In genomic region chr15:90954712-90955671, GRCh38 we compare ENCODE assay signal across 8 cellular contexts. TPM values are rescaled to one million over a fixed set of nuclear protein-coding genes. Genes with fewer than 3 reads are reported as not detected.
DNase-seq lines count a peak whose midpoint lies in the region; ATAC-seq and TF ChIP-seq lines count a peak whose summit lies in the region.

A gene with protein sequence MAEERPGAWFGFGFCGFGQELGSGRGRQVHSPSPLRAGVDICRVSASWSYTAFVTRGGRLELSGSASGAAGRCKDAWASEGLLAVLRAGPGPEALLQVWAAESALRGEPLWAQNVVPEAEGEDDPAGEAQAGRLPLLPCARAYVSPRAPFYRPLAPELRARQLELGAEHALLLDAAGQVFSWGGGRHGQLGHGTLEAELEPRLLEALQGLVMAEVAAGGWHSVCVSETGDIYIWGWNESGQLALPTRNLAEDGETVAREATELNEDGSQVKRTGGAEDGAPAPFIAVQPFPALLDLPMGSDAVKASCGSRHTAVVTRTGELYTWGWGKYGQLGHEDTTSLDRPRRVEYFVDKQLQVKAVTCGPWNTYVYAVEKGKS (plus strand): TSS chr15:90954884. CDS start chr15:90956735, 1,851 bp downstream.

- peaks cover 8% of the 10 kb centered on the region for H4K20me1 ChIP-seq in neural progenitor cell (ENCODE audit: low read depth)

- peak within 1 kb of the TSS; percentile 78 for H3K4me2 ChIP-seq in neural progenitor cell

- no peaks in the 10 kb centered on the region for H3K27me3 ChIP-seq in foreskin keratinocyte
- peaks cover 14% of the 10 kb centered on the region for H3K27me3 ChIP-seq in neural progenitor cell
- H3K27me3 ChIP-seq in stomach smooth muscle (ENCODE audit: control insufficient read depth in 1 of 2, insufficient read depth in 2 of 2, low read length in 2 of 2) = no peaks in the 10 kb centered on the region

- H3K79me2 ChIP-seq in neural progenitor cell (ENCODE audit: low read depth) = no peaks in the 10 kb centered on the region

- H3K9ac ChIP-seq in neural progenitor cell = no peak within 1 kb of the TSS
- peak within 1 kb of the TSS; percentile 93 to 94 for H3K9ac ChIP-seq in stomach smooth muscle (ENCODE audit: low read length in 2 of 2)

- peaks cover 31% of the 10 kb centered on the region for H3F3A ChIP-seq in neural progenitor cell (ENCODE audit: low read depth)

- H3K4me1 ChIP-seq in foreskin keratinocyte (peaks cover 5% of the 10 kb centered on the region), neural progenitor cell (peaks cover 12% of the 10 kb centered on the region), stomach smooth muscle (ENCODE audit: control insufficient read depth, insufficient read depth, low read length) (peaks cover 38% of the 10 kb centered on the region)

- H2AFZ ChIP-seq in neural progenitor cell (replicated peaks) = peak within 1 kb of the TSS; percentile 84

- H3K4me3 Mint-ChIP-seq in neural progenitor cell = peak within 1 kb of the TSS; percentile 85

- H3K27ac ChIP-seq in KOPT-K1 (ENCODE audit: low read depth, low read length, poor library complexity, severe bottlenecking) (peak within 1 kb of the TSS; percentile 98), foreskin keratinocyte (peak within 1 kb of the TSS; percentile 97), neural progenitor cell (no peak within 1 kb of the TSS), stomach smooth muscle (ENCODE audit: low read length) (peak within 1 kb of the TSS; percentile 90)

- peak; percentile 25 for DNase-seq in DMS153 treated with DMSO at 0.1 percent for 48 hours (lab: John Stamatoyannopoulos, UW; ENCODE audit: unreplicated experiment)
- peak; percentile 68 for DNase-seq in SIG-M5 (lab: John Stamatoyannopoulos, UW)
- peak; percentile 79 for DNase-seq in activated gamma-delta T cell treated with anti-CD3 and anti-CD28 coated beads, Interleukin-2, amount 50 U/mL, for 16 hours (ENCODE audit: low read depth)
- DNase-seq in foreskin keratinocyte = peak; percentile 77 to 87
- peak; percentile 93 for DNase-seq in neural progenitor cell (ENCODE audit: low spot score)

- H3K36me3 ChIP-seq in KOPT-K1 (ENCODE audit: insufficient read depth, low read length) (peaks cover 68% of the 10 kb centered on the region), neural progenitor cell (no peaks in the 10 kb centered on the region), stomach smooth muscle (ENCODE audit: control insufficient read depth in 2 of 2, insufficient read depth in 2 of 2, low read length in 2 of 2) (peaks cover 22 to 29% of the 10 kb centered on the region in 2 donors)

- H3K27me3 Mint-ChIP-seq in neural progenitor cell (ENCODE audit: insufficient read depth, low read depth) = peaks cover 11% of the 10 kb centered on the region

- H3K9me3 ChIP-seq in KOPT-K1 (ENCODE audit: insufficient read depth, low read length, poor library complexity, severe bottlenecking) (no peaks in the 10 kb centered on the region), neural progenitor cell (ENCODE audit: low read depth) (no peaks in the 10 kb centered on the region), stomach smooth muscle (ENCODE audit: control insufficient read depth in 2 of 2, low read length in 2 of 2) (no peaks in the 10 kb centered on the region)

- H3K27ac Mint-ChIP-seq in neural progenitor cell = no peak within 1 kb of the TSS

- ATAC-seq in GM21737 (IDR thresholded peaks at IDR 0.05; ENCODE audit: unreplicated experiment) (peak; percentile 89), foreskin keratinocyte (peak; percentile 87)

- H3K36me3 Mint-ChIP-seq in neural progenitor cell = peaks cover 15% of the 10 kb centered on the region

- no peak for TF ChIP-seq CTCF in foreskin keratinocyte (conservative IDR thresholded peaks at IDR 0.05)
- no peak for TF ChIP-seq CTCF in neural progenitor cell (IDR thresholded peaks at IDR 0.05)

- H3K4me3 ChIP-seq in neural progenitor cell = peak within 1 kb of the TSS; percentile 56
- H3K4me3 ChIP-seq in stomach smooth muscle (ENCODE audit: low read length in 2 of 2) = peak within 1 kb of the TSS; percentile 89 to 92

- peaks cover 16% of the 10 kb centered on the region for H3K4me1 Mint-ChIP-seq in neural progenitor cell

- H3K9me3 Mint-ChIP-seq in neural progenitor cell = no peaks in the 10 kb centered on the region

RNA-seq across cellular contexts. Expression of the gene that starts here (rescaled TPM):
- total RNA-seq in foreskin keratinocyte = 14.4 and 16.5 TPM in 2 replicates
- 15.3 and 18.2 TPM in 2 replicates for polyA plus RNA-seq in foreskin keratinocyte
- total RNA-seq in neural progenitor cell (ENCODE audit: low replicate concordance) = 19.7 and 27.6 TPM in 2 replicates

Comparison
In these comparisons a context has a peak if more than half of its experiments do, and no peak if none do; other contexts are left out.
1. DNase-seq: peak in every context shown above with its lines; median percentile 93 in neural progenitor cell; 82 in foreskin keratinocyte; 79 in activated gamma-delta T cell treated with anti-CD3 and anti-CD28 coated beads, Interleukin-2, amount 50 U/mL, for 16 hours; 68 in SIG-M5; 25 in DMS153 treated with DMSO at 0.1 percent for 48 hours.